In genomic region chr1:48775817-48776399, GRCh38 we compare ENCODE assay signal across 8 cellular contexts. TPM values are rescaled to one million over a fixed set of nuclear protein-coding genes. Genes with fewer than 3 reads are reported as not detected.
DNase-seq lines count a peak whose midpoint lies in the region; ATAC-seq and TF ChIP-seq lines count a peak whose summit lies in the region.

No MANE protein-coding gene starts in this region.

- WGBS in endodermal cell (ENCODE audit: insufficient coverage in 1 of 2, insufficient read length in 1 of 2), 2 experiments, result 2 to 11% methylated on average over 7 to 8 of the region's 8 CpGs

- POLR2A ChIA-PET in CD8-positive, alpha-beta memory T cell (lab: Charles Lee), result no interaction called here

- TF ChIP-seq CTCF in endodermal cell (conservative IDR thresholded peaks at IDR 0.05), result no peak
- TF ChIP-seq CTCF in osteocyte (IDR thresholded peaks at IDR 0.05), result no peak

- H3K36me3 Mint-ChIP-seq in CD8-positive, alpha-beta memory T cell, result peaks cover 0 to 2% (median 0%) of the 10 kb centered on the region in 3 donors
- H3K36me3 Mint-ChIP-seq in endodermal cell (ENCODE audit: low read depth) (peaks cover 2% of the 10 kb centered on the region), osteocyte (ENCODE audit: unreplicated experiment) (no peaks in the 10 kb centered on the region)

- H3K9me3 Mint-ChIP-seq in CD8-positive, alpha-beta memory T cell, result peaks cover 0 to 6% (median 0%) of the 10 kb centered on the region in 5 donors
- H3K9me3 Mint-ChIP-seq in endodermal cell (no peaks in the 10 kb centered on the region), osteocyte (ENCODE audit: unreplicated experiment) (no peaks in the 10 kb centered on the region)

- H3K4me3 Mint-ChIP-seq in CD8-positive, alpha-beta memory T cell, result peak overlapping the region; percentile 55 to 91 (median 87)
- H3K4me3 Mint-ChIP-seq in endodermal cell, result peak overlapping the region; percentile 79
- H3K4me3 Mint-ChIP-seq in osteocyte (ENCODE audit: unreplicated experiment), result peak overlapping the region; percentile 78

- H3K4me1 Mint-ChIP-seq in CD8-positive, alpha-beta memory T cell, result peaks cover 10 to 21% (median 12%) of the 10 kb centered on the region in 3 donors
- peaks cover 4% of the 10 kb centered on the region for H3K4me1 Mint-ChIP-seq in endodermal cell
- peaks cover 11% of the 10 kb centered on the region for H3K4me1 Mint-ChIP-seq in osteocyte (ENCODE audit: unreplicated experiment)

- peak overlapping the region; percentile 18 for H3K4me3 ChIP-seq in CD8-positive, alpha-beta memory T cell (ENCODE audit: low read length)
- H3K4me3 ChIP-seq in endodermal cell (ENCODE audit: low read length), result peak overlapping the region; percentile 93

- H3K9ac ChIP-seq in endodermal cell (ENCODE audit: extremely low read depth, low read length, poor library complexity, severe bottlenecking), result peak overlapping the region; percentile 68

- no peaks in the 10 kb centered on the region for H3K36me3 ChIP-seq in CD8-positive, alpha-beta memory T cell (ENCODE audit: insufficient read depth, low read length)
- H3K36me3 ChIP-seq in KOPT-K1 (ENCODE audit: insufficient read depth, low read length), result peaks cover 34% of the 10 kb centered on the region
- H3K36me3 ChIP-seq in endodermal cell (ENCODE audit: control insufficient read depth, insufficient read depth, low read length), result no peaks in the 10 kb centered on the region

- no peaks in the 10 kb centered on the region for H3K9me3 ChIP-seq in CD8-positive, alpha-beta memory T cell (ENCODE audit: low read length)
- no peaks in the 10 kb centered on the region for H3K9me3 ChIP-seq in KOPT-K1 (ENCODE audit: insufficient read depth, low read length, poor library complexity, severe bottlenecking)
- H3K9me3 ChIP-seq in endodermal cell (ENCODE audit: control insufficient read depth, low read length), result no peaks in the 10 kb centered on the region

- peak in 1 of 5 donors; percentile 10 for DNase-seq in CD8-positive, alpha-beta memory T cell
- peak; percentile 50 for DNase-seq in endodermal cell
- no peak for DNase-seq in osteocyte (ENCODE audit: extremely low spot score, unreplicated experiment)
- no peak for DNase-seq in HPDE6-E6E7 (ENCODE audit: extremely low spot score)

- H3K27ac ChIP-seq in CD8-positive, alpha-beta memory T cell (ENCODE audit: low read depth, low read length), result no peak overlapping the region
- H3K27ac ChIP-seq in KOPT-K1 (ENCODE audit: low read depth, low read length, poor library complexity, severe bottlenecking) (peak overlapping the region; percentile 59), endodermal cell (ENCODE audit: low read depth, low read length) (no peak overlapping the region)

- H3K4me1 ChIP-seq in CD8-positive, alpha-beta memory T cell (ENCODE audit: insufficient read depth, low read length), result peaks cover 8% of the 10 kb centered on the region
- H3K4me1 ChIP-seq in endodermal cell (ENCODE audit: control insufficient read depth, insufficient read depth, low read length), result peaks cover 5% of the 10 kb centered on the region

- H3K27me3 ChIP-seq in CD8-positive, alpha-beta memory T cell (ENCODE audit: insufficient read depth, low read length, poor library complexity, severe bottlenecking), result no peaks in the 10 kb centered on the region
- peaks cover 20% of the 10 kb centered on the region for H3K27me3 ChIP-seq in endodermal cell (ENCODE audit: control insufficient read depth, insufficient read depth, low read length, poor library complexity, severe bottlenecking)

- peaks cover 13 to 34% of the 10 kb centered on the region in 2 donors for H3K27me3 Mint-ChIP-seq in CD8-positive, alpha-beta memory T cell
- H3K27me3 Mint-ChIP-seq in endodermal cell (ENCODE audit: insufficient read depth), result peaks cover 14% of the 10 kb centered on the region
- H3K27me3 Mint-ChIP-seq in osteocyte (ENCODE audit: unreplicated experiment), result peaks cover 27% of the 10 kb centered on the region

- peak overlapping the region in 5 of 8 donors; percentile 56 to 92 (median 76) for H3K27ac Mint-ChIP-seq in CD8-positive, alpha-beta memory T cell
- H3K27ac Mint-ChIP-seq in endodermal cell, result no peak overlapping the region
- H3K27ac Mint-ChIP-seq in osteocyte (ENCODE audit: unreplicated experiment), result peak overlapping the region; percentile 6

- CTCF ChIA-PET in CD8-positive, alpha-beta memory T cell (lab: Charles Lee), result interaction anchor here (1.5 kb wide), 1 partner anchor 40 kb away, joined by 3 read pairs; no protein-coding TSS in a partner anchor

- no peak for ATAC-seq in esophagus mucosa
- ATAC-seq in HG03196 (IDR thresholded peaks at IDR 0.05; ENCODE audit: unreplicated experiment), result no peak
- ATAC-seq in GM21717 (IDR thresholded peaks at IDR 0.05; ENCODE audit: unreplicated experiment), result no peak

RNA-seq across cellular contexts. Expression of gene BEND5, which starts 0.8 kb away (rescaled TPM):
- 1 to 10 TPM in 1 of 2 experiments, under 1 TPM in 1; 0.55 to 1.1 TPM for total RNA-seq in CD8-positive, alpha-beta memory T cell
- polyA plus RNA-seq in CD8-positive, alpha-beta memory T cell, result 3.1 TPM
- total RNA-seq in endodermal cell (1 to 10 TPM; 5.9 to 6.1 TPM), osteocyte (1.5 and 1.7 TPM in 2 replicates), esophagus mucosa (0.24 TPM)
- polyA plus RNA-seq in endodermal cell (2013, experiment 1 of 2), result 22.5 TPM
- polyA plus RNA-seq in endodermal cell (2013, experiment 2 of 2), result 28.4 TPM
